Comparison of ENCODE assay signal across 8 cellular contexts in genomic region chr11:60914620-60915249, GRCh38. TPM values are rescaled to one million over a fixed set of nuclear protein-coding genes. Genes with fewer than 3 reads are reported as not detected.
DNase-seq lines count a peak whose midpoint lies in the region; ATAC-seq, FAIRE-seq and TF ChIP-seq lines count a peak whose summit lies in the region.

No MANE protein-coding gene starts in this region.

- dilution Hi-C loops in keratinocyte (cut with MboI; ENCODE audit: extremely low pct_ligation_motif_present, low sequenced_read_pairs): no loop called here

- peak overlapping the region; percentile 91 to 98 (median 97) for H3K4me3 Mint-ChIP-seq in brain

- FAIRE-seq in keratinocyte (lab: Jason Lieb, UNC): no peak

- H3K27ac Mint-ChIP-seq in brain: peak overlapping the region; percentile 86 to 98 (median 94)

- H3K27ac ChIP-seq in SJCRH30 (peak overlapping the region; percentile 90), keratinocyte (ENCODE audit: control insufficient read depth, insufficient read depth, low read length) (peak overlapping the region; percentile 81)

- peak overlapping the region; percentile 68 for H3K4me3 ChIP-seq in SJCRH30
- peak overlapping the region; percentile 65 to 85 (median 75) for H3K4me3 ChIP-seq in keratinocyte (ENCODE audit: control insufficient read depth in 2 of 3, extremely low read depth in 1 of 3, insufficient read depth in 2 of 3, low read depth in 1 of 3, low read length in 3 of 3)

- ATAC-seq in HG02642 (IDR thresholded peaks at IDR 0.05; ENCODE audit: poor library complexity, unreplicated experiment): peak; percentile 8
- ATAC-seq in HG03039 (IDR thresholded peaks at IDR 0.05; ENCODE audit: unreplicated experiment): no peak

- no peak for TF ChIP-seq CTCF in brain (conservative IDR thresholded peaks at IDR 0.05)
- TF ChIP-seq CTCF in keratinocyte (optimal IDR thresholded peaks at IDR 0.05 in 1 of 3, IDR thresholded peaks at IDR 0.05 in 1 of 3, conservative IDR thresholded peaks at IDR 0.05 in 1 of 3; ENCODE audit: extremely low read depth in 1 of 3, insufficient read depth in 2 of 3, low read length in 3 of 3): no peak

- H3K79me2 ChIP-seq in keratinocyte (ENCODE audit: control insufficient read depth, insufficient read depth, low read length): peaks cover 35% of the 10 kb centered on the region

- H3K4me2 ChIP-seq in keratinocyte (ENCODE audit: control insufficient read depth, extremely low read depth, insufficient read depth, low read depth, low read length): peak overlapping the region; percentile 71

- H3K9me3 ChIP-seq in SJCRH30 (replicated peaks) (no peaks in the 10 kb centered on the region), keratinocyte (ENCODE audit: control insufficient read depth, low read depth, low read length) (no peaks in the 10 kb centered on the region)

- peaks cover 54% of the 10 kb centered on the region for H3K4me1 Mint-ChIP-seq in brain

- H4K20me1 ChIP-seq in keratinocyte (ENCODE audit: control insufficient read depth, extremely low read depth, insufficient read depth, low read length): peaks cover 2% of the 10 kb centered on the region

- peaks cover 17% of the 10 kb centered on the region for H3K27me3 Mint-ChIP-seq in brain

- peaks cover 12% of the 10 kb centered on the region for H3K4me1 ChIP-seq in SJCRH30
- H3K4me1 ChIP-seq in keratinocyte (ENCODE audit: control insufficient read depth, extremely low read depth, insufficient read depth, low read length): peaks cover 52% of the 10 kb centered on the region

- DNase-seq in G401 (ENCODE audit: low spot score) (peak; percentile 50), SJCRH30 (peak; percentile 86 to 88), keratinocyte (ENCODE audit: low read depth, low spot score) (no peak), foreskin melanocyte (no peak)
- peak in 5 of 6 experiments; percentile 32 to 67 (median 42) for DNase-seq in stimulated activated naive CD4-positive, alpha-beta T cell (lab: John Stamatoyannopoulos, UW)

- H3K27me3 ChIP-seq in SJCRH30 (no peaks in the 10 kb centered on the region), keratinocyte (ENCODE audit: control insufficient read depth, extremely low read depth, insufficient read depth, low read length) (no peaks in the 10 kb centered on the region)

- in situ Hi-C loops in G401 (cut with HindIII; ENCODE audit: low sequenced_read_pairs): no loop called here

- H3K36me3 ChIP-seq in SJCRH30: peaks cover 5% of the 10 kb centered on the region; the same call in 1 of the 2 replicates
- H3K36me3 ChIP-seq in keratinocyte (ENCODE audit: control insufficient read depth in 2 of 2, extremely low read depth in 1 of 2, insufficient read depth in 2 of 2, low read length in 2 of 2): peaks cover 0 to 5% of the 10 kb centered on the region in 2 experiments

- H3K9me1 ChIP-seq in keratinocyte (ENCODE audit: control insufficient read depth, extremely low read depth, insufficient read depth, low read length): peaks cover 4% of the 10 kb centered on the region

- H3K36me3 Mint-ChIP-seq in brain: no peaks in the 10 kb centered on the region

- H3K9ac ChIP-seq in keratinocyte (ENCODE audit: control insufficient read depth, extremely low read depth, insufficient read depth, low read length): peak overlapping the region; percentile 77

- peak overlapping the region; percentile 83 for H2AFZ ChIP-seq in keratinocyte (ENCODE audit: control insufficient read depth, low read length)

- peaks cover 0 to 3% (median 3%) of the 10 kb centered on the region in 5 experiments for H3K9me3 Mint-ChIP-seq in brain

RNA-seq across cellular contexts. Expression of gene TMEM109, which starts 0.8 kb away (rescaled TPM):
- 13.5 and 13.7 TPM in 2 replicates for total RNA-seq in G401 (2014; rRNA removed; shearing (Covaris generic))
- total RNA-seq in SJCRH30 (2014; rRNA removed; shearing (Covaris generic)): 85.4 and 96.9 TPM in 2 replicates
- polyA plus RNA-seq in brain (ENCODE audit: insufficient read depth, low read depth, low replicate concordance) (69.7 TPM), keratinocyte (19.0 to 42.3 TPM (median 25.2 TPM) in 3 replicates)
- polyA plus RNA-seq in keratinocyte (2011; ENCODE audit: low read depth): 3.0 TPM
- polyA plus RNA-seq in keratinocyte (2011; cell fraction: cytosol; rRNA removed): 25.2 and 30.7 TPM in 2 replicates
- polyA plus RNA-seq in keratinocyte (2011; cell fraction: nucleus; rRNA removed): 61.2 and 75.2 TPM in 2 replicates
- 40.9 and 55.3 TPM in 2 replicates for polyA plus RNA-seq in keratinocyte (2012; ENCODE audit: low replicate concordance)
- polyA minus RNA-seq in keratinocyte: 20.4 to 81.9 TPM (median 21.7 TPM) in 3 replicates
- 19.2 TPM for polyA minus RNA-seq in keratinocyte (2011; cell fraction: cytosol; rRNA and poly(A)+ RNA removed)
- polyA minus RNA-seq in keratinocyte (2011; cell fraction: nucleus; rRNA and poly(A)+ RNA removed): 21.9 and 25.1 TPM in 2 replicates

RNA-seq across cellular contexts. Expression of gene PRPF19, which starts 8.3 kb away (rescaled TPM):
- 121 and 165 TPM in 2 replicates for total RNA-seq in G401 (2014; rRNA removed; shearing (Covaris generic))
- total RNA-seq in SJCRH30 (2014; rRNA removed; shearing (Covaris generic)): 84.7 and 92.9 TPM in 2 replicates
- polyA plus RNA-seq in brain (ENCODE audit: insufficient read depth, low read depth, low replicate concordance): 200 TPM
- 16.9 to 67.7 TPM (median 35.4 TPM) in 3 replicates for polyA plus RNA-seq in keratinocyte
- 59.7 TPM for polyA plus RNA-seq in keratinocyte (2011; ENCODE audit: low read depth)
- polyA plus RNA-seq in keratinocyte (2011; cell fraction: cytosol; rRNA removed): 24.2 and 32.7 TPM in 2 replicates
- polyA plus RNA-seq in keratinocyte (2011; cell fraction: nucleus; rRNA removed): 43.1 and 51.4 TPM in 2 replicates
- polyA plus RNA-seq in keratinocyte (2012; ENCODE audit: low replicate concordance): 60.5 and 80.0 TPM in 2 replicates
- 17.2 to 109 TPM (median 31.9 TPM) in 3 replicates for polyA minus RNA-seq in keratinocyte
- polyA minus RNA-seq in keratinocyte (2011; cell fraction: cytosol; rRNA and poly(A)+ RNA removed): 36.4 TPM
- polyA minus RNA-seq in keratinocyte (2011; cell fraction: nucleus; rRNA and poly(A)+ RNA removed): 22.9 and 24.7 TPM in 2 replicates

RNA-seq across cellular contexts. Expression of gene TMEM132A, which starts 9.5 kb away (rescaled TPM):
- total RNA-seq in G401 (2014; rRNA removed; shearing (Covaris generic)): 51.7 and 53.5 TPM in 2 replicates
- total RNA-seq in SJCRH30 (2014; rRNA removed; shearing (Covaris generic)): 46.3 and 57.7 TPM in 2 replicates
- polyA plus RNA-seq in brain (ENCODE audit: insufficient read depth, low read depth, low replicate concordance): 113 TPM
- polyA plus RNA-seq in keratinocyte: 16.6 to 54.1 TPM (median 29.7 TPM) in 3 replicates
- 5.2 TPM for polyA plus RNA-seq in keratinocyte (2011; ENCODE audit: low read depth)
- polyA plus RNA-seq in keratinocyte (2011; cell fraction: cytosol; rRNA removed): 7.8 and 17.4 TPM in 2 replicates
- 95.7 and 118 TPM in 2 replicates for polyA plus RNA-seq in keratinocyte (2011; cell fraction: nucleus; rRNA removed)
- 33.0 and 69.2 TPM in 2 replicates for polyA plus RNA-seq in keratinocyte (2012; ENCODE audit: low replicate concordance)
- polyA minus RNA-seq in keratinocyte: 19.0 to 37.6 TPM (median 37.4 TPM) in 3 replicates
- 74.1 TPM for polyA minus RNA-seq in keratinocyte (2011; cell fraction: cytosol; rRNA and poly(A)+ RNA removed)
- polyA minus RNA-seq in keratinocyte (2011; cell fraction: nucleus; rRNA and poly(A)+ RNA removed): 120 and 141 TPM in 2 replicates

RNA-seq across cellular contexts. Expression of gene SLC15A3, which starts 37.2 kb away (rescaled TPM):
- total RNA-seq in G401 (2014; rRNA removed; shearing (Covaris generic)): 0.55 TPM in 1 of 2 replicates, not detected in the other
- total RNA-seq in SJCRH30 (2014; rRNA removed; shearing (Covaris generic)): 1.0 and 1.6 TPM in 2 replicates
- 11.9 TPM for polyA plus RNA-seq in brain (ENCODE audit: insufficient read depth, low read depth, low replicate concordance)
- 0.79 to 2.0 TPM (median 1.0 TPM) in 3 replicates for polyA plus RNA-seq in keratinocyte
- polyA plus RNA-seq in keratinocyte (2011; ENCODE audit: low read depth): not detected
- polyA plus RNA-seq in keratinocyte (2011; cell fraction: cytosol; rRNA removed): 0.44 and 0.66 TPM in 2 replicates
- 1.8 and 2.1 TPM in 2 replicates for polyA plus RNA-seq in keratinocyte (2011; cell fraction: nucleus; rRNA removed)
- polyA plus RNA-seq in keratinocyte (2012; ENCODE audit: low replicate concordance): 0.08 and 4.0 TPM in 2 replicates
- 1.7 to 6.8 TPM (median 3.3 TPM) in 3 replicates for polyA minus RNA-seq in keratinocyte
- not detected for polyA minus RNA-seq in keratinocyte (2011; cell fraction: cytosol; rRNA and poly(A)+ RNA removed)
- 1.9 and 2.0 TPM in 2 replicates for polyA minus RNA-seq in keratinocyte (2011; cell fraction: nucleus; rRNA and poly(A)+ RNA removed)

RNA-seq across cellular contexts. Expression of gene ZP1, which starts 47.4 kb away (rescaled TPM):
- total RNA-seq in G401 (2014; rRNA removed; shearing (Covaris generic)): not detected in 2 replicates
- total RNA-seq in SJCRH30 (2014; rRNA removed; shearing (Covaris generic)): not detected in 2 replicates
- polyA plus RNA-seq in brain (ENCODE audit: insufficient read depth, low read depth, low replicate concordance) (1.0 TPM), keratinocyte (not detected in 3 replicates)
- polyA plus RNA-seq in keratinocyte (2011; ENCODE audit: low read depth): not detected
- polyA plus RNA-seq in keratinocyte (2011; cell fraction: cytosol; rRNA removed): not detected in 2 replicates
- not detected in 2 replicates for polyA plus RNA-seq in keratinocyte (2011; cell fraction: nucleus; rRNA removed)
- not detected in 2 replicates for polyA plus RNA-seq in keratinocyte (2012; ENCODE audit: low replicate concordance)
- polyA minus RNA-seq in keratinocyte: not detected in 3 replicates
- polyA minus RNA-seq in keratinocyte (2011; cell fraction: cytosol; rRNA and poly(A)+ RNA removed): not detected
- not detected in 2 replicates for polyA minus RNA-seq in keratinocyte (2011; cell fraction: nucleus; rRNA and poly(A)+ RNA removed)

Comparison
In these comparisons a context has a peak if more than half of its experiments do, and no peak if none do; other contexts are left out.
1. DNase-seq: peak in G401 (single experiment), SJCRH30 (2 of 2) and stimulated activated naive CD4-positive, alpha-beta T cell (5 of 6); none in keratinocyte (single experiment) and foreskin melanocyte (single experiment).